Comparison of ENCODE assay signal across 31 cellular contexts in genomic region chr1:166343276-166343675, GRCh38.
DNase-seq lines count a peak whose midpoint lies in the region; ATAC-seq and TF ChIP-seq lines count a peak whose summit lies in the region.
"Had no signal": no experiment of that assay in that cellular context is flagged by ENCODE, and none has a peak within 500 bp of the region (broad histone marks: within the 10 kb centered on the region; RNA-seq: fewer than 3 reads in every experiment).

No MANE protein-coding gene starts in this region.

- no peaks in the 10 kb centered on the region for H3K27me3 Mint-ChIP-seq in stimulated activated naive CD8-positive, alpha-beta T cell treated with anti-CD3 and anti-CD28 coated beads, Interleukin-15, amount 100 ng/mL, for 72 hours
- H3K27me3 Mint-ChIP-seq: B cell; CD4-positive, alpha-beta T cell; CD4-positive, CD25-positive, alpha-beta regulatory T cell; CD8-positive, alpha-beta memory T cell had no signal

- H3K27ac ChIP-seq in esophagus muscularis mucosa (replicated peaks in 1 of 4) (no peak overlapping the region), colonic mucosa (no peak overlapping the region)
- H3K27ac ChIP-seq: 22Rv1; A549; BLaER1; BLaER1 treated with 17β-estradiol and CSF1 and Interleukin-3, amounts not matched to agents 10 nM and 100 nM; C4-2B had no signal

- H3K36me3 ChIP-seq in esophagus muscularis mucosa (no peaks in the 10 kb centered on the region), colonic mucosa (no peaks in the 10 kb centered on the region)
- H3K36me3 ChIP-seq: BE2C; BLaER1; BLaER1 treated with 17β-estradiol and CSF1 and Interleukin-3, amounts not matched to agents 10 nM and 100 nM had no signal

- H3K4me3 ChIP-seq in esophagus muscularis mucosa (no peak overlapping the region), colonic mucosa (no peak overlapping the region)
- H3K4me3 ChIP-seq: A549; BLaER1; BLaER1 treated with 17β-estradiol and CSF1 and Interleukin-3, amounts not matched to agents 10 nM and 100 nM had no signal

- H3K9me3 Mint-ChIP-seq in stimulated activated naive CD8-positive, alpha-beta T cell treated with anti-CD3 and anti-CD28 coated beads, Interleukin-15, amount 100 ng/mL, for 72 hours = peaks cover 0 to 12% of the 10 kb centered on the region in 2 donors

- H3K9me3 ChIP-seq in esophagus muscularis mucosa (peaks cover 0 to 15% (median 0%) of the 10 kb centered on the region in 4 donors), colonic mucosa (no peaks in the 10 kb centered on the region)
- H3K9me3 ChIP-seq: A549, BE2C, Caco-2 had no signal

- H3K27ac Mint-ChIP-seq in stimulated activated naive CD8-positive, alpha-beta T cell treated with anti-CD3 and anti-CD28 coated beads, Interleukin-15, amount 100 ng/mL, for 72 hours = no peak overlapping the region
- H3K27ac Mint-ChIP-seq: B cell; CD14-positive monocyte; CD4-positive, alpha-beta memory T cell; CD4-positive, alpha-beta T cell; CD4-positive, CD25-positive, alpha-beta regulatory T cell; CD8-positive, alpha-beta memory T cell; CD8-positive, alpha-beta T cell had no signal

- TF ChIP-seq POLR2A in esophagus muscularis mucosa (IDR thresholded peaks at IDR 0.05; ENCODE audit: low read depth) = no peak

- H3K9ac ChIP-seq in colonic mucosa (ENCODE audit: low read depth in 2 of 2, low read length in 2 of 2) = no peak overlapping the region
- H3K9ac ChIP-seq: BLaER1; BLaER1 treated with 17β-estradiol and CSF1 and Interleukin-3, amounts not matched to agents 10 nM and 100 nM had no signal

- TF ChIP-seq CTCF in esophagus muscularis mucosa (IDR thresholded peaks at IDR 0.05) (no peak), colonic mucosa (IDR thresholded peaks at IDR 0.05) (no peak)

- H3K27me3 ChIP-seq in esophagus muscularis mucosa (no peaks in the 10 kb centered on the region), colonic mucosa (no peaks in the 10 kb centered on the region)
- H3K27me3 ChIP-seq: BE2C; BLaER1; BLaER1 treated with 17β-estradiol and CSF1 and Interleukin-3, amounts not matched to agents 10 nM and 100 nM had no signal

- 93% methylated on average over 13 of the region's 22 CpGs for WGBS in esophagus muscularis mucosa

- no peaks in the 10 kb centered on the region for H3K4me1 Mint-ChIP-seq in stimulated activated naive CD8-positive, alpha-beta T cell treated with anti-CD3 and anti-CD28 coated beads, Interleukin-15, amount 100 ng/mL, for 72 hours
- H3K4me1 Mint-ChIP-seq: B cell; CD14-positive monocyte; CD4-positive, alpha-beta memory T cell; CD4-positive, CD25-positive, alpha-beta regulatory T cell; CD8-positive, alpha-beta memory T cell had no signal

- H3K4me1 ChIP-seq in esophagus muscularis mucosa (no peaks in the 10 kb centered on the region), colonic mucosa (no peaks in the 10 kb centered on the region)
- H3K4me1 ChIP-seq: A549; BE2C; BLaER1; BLaER1 treated with 17β-estradiol and CSF1 and Interleukin-3, amounts not matched to agents 10 nM and 100 nM; Caco-2 had no signal

- TF ChIP-seq EP300 in esophagus muscularis mucosa (IDR thresholded peaks at IDR 0.05) = no peak

- DNase-seq in stimulated activated naive CD8-positive, alpha-beta T cell treated with anti-CD3 and anti-CD28 coated beads, Interleukin-15, amount 100 ng/mL, for 72 hours = no peak
- DNase-seq in stimulated activated naive CD8-positive, alpha-beta T cell treated with anti-CD3 and anti-CD28 coated beads, Interleukin-15, Interleukin-2, amounts not matched to agents 100 U/mL and 50 U/mL, for 24 hours = no peak
- DNase-seq in esophagus muscularis mucosa (ENCODE audit: extremely low spot score) (peak; percentile 5), colonic mucosa (no peak)
- DNase-seq: 8988T; ACHN; AML-193; BE2C; C1 segment of cervical spinal cord; Caco-2; Calu3; CD4-positive, alpha-beta memory T cell; CD4-positive, alpha-beta T cell; CD4-positive, CD25-positive, alpha-beta regulatory T cell; CD8-positive, alpha-beta memory T cell; CD8-positive, alpha-beta T cell; COR-L47; DMS 273 treated with DMSO at 0.1 percent for 48 hours; DMS153; DMS53; DMS79; DMS79 treated with DMSO at 0.1 percent for 48 hours; DND-41; EL had no signal

- intact Hi-C loops in esophagus muscularis mucosa (cut with DNase I) (no loop called here), colonic mucosa (cut with DNase I) (no loop called here)

- peak; percentile 43 for ATAC-seq in stimulated activated naive CD8-positive, alpha-beta T cell treated with anti-CD3 and anti-CD28 coated beads, Interleukin-15, amount 100 ng/mL, for 72 hours
- ATAC-seq in stimulated activated naive CD8-positive, alpha-beta T cell treated with anti-CD3 and anti-CD28 coated beads, Interleukin-15, Interleukin-2, amounts not matched to agents 100 U/mL and 50 U/mL, for 24 hours = no peak
- ATAC-seq: A549; CD8-positive, alpha-beta T cell had no signal

- H3K4me3 Mint-ChIP-seq in stimulated activated naive CD8-positive, alpha-beta T cell treated with anti-CD3 and anti-CD28 coated beads, Interleukin-15, amount 100 ng/mL, for 72 hours = no peak overlapping the region
- H3K4me3 Mint-ChIP-seq: B cell; CD14-positive monocyte; CD4-positive, alpha-beta memory T cell; CD4-positive, alpha-beta T cell; CD4-positive, CD25-positive, alpha-beta regulatory T cell; CD8-positive, alpha-beta memory T cell; CD8-positive, alpha-beta T cell had no signal
